ENCODE assay signal across 23 cellular contexts in the genomic region with DNA sequence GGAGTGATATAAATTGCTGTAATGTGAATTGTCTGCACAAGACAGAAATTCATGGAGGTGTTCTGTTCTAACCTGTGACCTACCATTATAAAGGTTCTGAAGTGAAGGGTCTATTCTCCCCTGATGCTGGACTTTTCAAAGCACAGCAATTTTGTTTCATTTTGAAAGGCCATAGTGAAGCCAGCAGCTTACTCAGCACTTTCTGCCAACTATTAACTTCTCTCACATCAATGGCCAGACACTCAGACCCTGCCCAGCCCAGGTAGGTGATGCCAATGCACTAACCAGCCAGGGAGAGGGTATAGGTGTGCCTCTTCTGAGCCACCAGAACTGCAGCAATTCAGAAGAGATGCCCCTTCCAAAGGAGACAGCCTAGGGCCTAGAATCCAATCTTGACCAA.
"Had no signal": no experiment of that assay in that cellular context is flagged by ENCODE, and none has a peak within 500 bp of the region (broad histone marks: within the 10 kb centered on the region; RNA-seq: fewer than 3 reads in every experiment).

No MANE protein-coding gene starts in this region.

- H3K27ac ChIP-seq: SJSA1, SK-N-MC had no signal

- H3K36me3 ChIP-seq: MG63, SJSA1 had no signal

- DNase-seq: Karpas-422, KG1, MG63, NCI-H1092, NCI-H1105 treated with DMSO at 0.1 percent for 48 hours, NCI-H1417 treated with DMSO at 0.1 percent for 48 hours, NCI-H146, NCI-H1694 treated with DMSO at 0.1 percent for 48 hours, NCI-H1930, NCI-H2081, NCI-H2107, NCI-H2227 treated with DMSO at 0.1 percent for 48 hours, NCI-H446, NCI-H510A, NCI-H524 treated with DMSO at 0.1 percent for 48 hours, NCI-H69, NCI-H774, Right ventricle myocardium superior, RPMI8226, SIG-M5 had no signal

- FAIRE-seq: RCC 7860 had no signal

- H3K4me3 ChIP-seq: MG63, SJSA1, SK-N-MC had no signal

- H3K27me3 ChIP-seq: MG63, SJSA1 had no signal

- H3K9me3 ChIP-seq: MG63, SJSA1 had no signal
